ENCODE assay signal across 8 cellular contexts in the genomic region with DNA sequence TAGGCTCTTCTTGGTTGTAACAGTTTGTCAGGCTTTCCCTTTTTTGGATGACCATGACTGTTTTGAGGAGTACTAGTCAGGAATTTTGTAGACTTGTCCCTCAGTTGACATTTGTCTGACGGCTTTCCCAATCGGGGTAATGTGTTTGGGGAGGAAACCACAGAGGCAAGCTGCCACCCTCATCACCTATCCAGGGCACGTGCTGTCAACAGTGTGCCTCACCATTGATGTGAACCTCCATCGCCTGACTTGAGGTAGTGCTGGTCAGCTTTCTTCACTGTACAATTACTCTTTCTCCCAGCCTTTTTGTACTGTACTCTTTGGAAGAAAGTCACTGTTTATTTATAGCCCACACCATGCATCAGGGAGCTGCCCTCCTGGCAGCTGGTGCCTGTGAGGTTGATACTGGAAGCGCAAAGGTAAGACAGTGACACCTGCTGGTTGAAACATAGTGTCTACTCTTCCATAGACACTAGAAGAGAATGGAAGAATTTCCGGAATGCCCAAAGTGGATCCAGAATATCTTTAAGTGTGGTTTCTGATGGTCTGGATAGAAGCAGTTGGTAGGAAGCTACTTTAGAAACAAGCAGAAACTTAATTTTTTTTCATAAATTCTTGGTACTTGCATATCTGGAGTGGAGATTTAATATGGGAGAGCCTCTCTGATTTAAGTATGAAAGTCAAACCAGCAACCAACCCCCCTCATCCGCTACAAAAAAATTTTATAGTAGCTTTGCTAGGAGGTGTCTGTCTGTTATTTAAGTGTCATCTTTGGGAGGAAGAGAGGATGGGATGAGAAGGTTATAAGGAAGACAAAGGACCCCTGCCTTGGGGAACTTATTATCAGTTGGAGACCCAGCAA.
DNase-seq lines count a peak whose midpoint lies in the region; ATAC-seq and TF ChIP-seq lines count a peak whose summit lies in the region.

No MANE protein-coding gene starts in this region.

- H3K27me3 Mint-ChIP-seq in chondrocyte (ENCODE audit: low read depth): no peaks in the 10 kb centered on the region

- H3K36me3 ChIP-seq in right lobe of liver: no peaks in the 10 kb centered on the region

- TF ChIP-seq CTCF in GM12873 (IDR thresholded peaks at IDR 0.05; ENCODE audit: insufficient read depth, low read depth, low read length, missing control alignments): peak; percentile 81
- peak; percentile 84 for TF ChIP-seq CTCF in chondrocyte (IDR thresholded peaks at IDR 0.05)
- TF ChIP-seq CTCF in right lobe of liver (IDR thresholded peaks at IDR 0.05): peak; percentile 66 to 76 (median 74)

- no peak for TF ChIP-seq POLR2A in right lobe of liver (IDR thresholded peaks at IDR 0.05)

- H3K27me3 ChIP-seq in right lobe of liver: no peaks in the 10 kb centered on the region

- no peak overlapping the region for H3K27ac ChIP-seq in right lobe of liver

- WGBS in right lobe of liver (ENCODE audit: insufficient coverage, low coverage, low lambda C conversion rate, missing lambda C conversion rate): 44% methylated on average over 7 of the region's 7 CpGs

- H3K9me3 ChIP-seq in right lobe of liver: no peaks in the 10 kb centered on the region

- ATAC-seq in HG03565 (IDR thresholded peaks at IDR 0.05; ENCODE audit: unreplicated experiment) (peak; percentile 80), right lobe of liver (peak; percentile 92 to 96 (median 93))
- ATAC-seq in stimulated activated effector memory CD8-positive, alpha-beta T cell treated with anti-CD3 and anti-CD28 coated beads, Interleukin-12 subunit alpha, Interleukin-12 subunit beta, amount 100 ng/mL, for 72 hours: no peak

- DNase-seq in AG08395 (ENCODE audit: low spot score) (peak; percentile 66), NCI-H774 (lab: John Stamatoyannopoulos, UW) (peak; percentile 70), chondrocyte (ENCODE audit: low spot score) (no peak), right lobe of liver (no peak), ureter (ENCODE audit: low spot score) (no peak)
- DNase-seq in stimulated activated effector memory CD8-positive, alpha-beta T cell treated with anti-CD3 and anti-CD28 coated beads, Interleukin-12 subunit alpha, Interleukin-12 subunit beta, amount 100 ng/mL, for 72 hours (ENCODE audit: low spot score in 2 of 2): no peak

- H3K4me1 Mint-ChIP-seq in chondrocyte (ENCODE audit: low read depth): peaks cover 37% of the 10 kb centered on the region
- peaks cover 6% of the 10 kb centered on the region for H3K4me1 Mint-ChIP-seq in stimulated activated effector memory CD8-positive, alpha-beta T cell treated with anti-CD3 and anti-CD28 coated beads, Interleukin-12 subunit alpha, Interleukin-12 subunit beta, amount 100 ng/mL, for 72 hours

- H3K4me3 ChIP-seq in right lobe of liver: no peak overlapping the region

- intact Hi-C loops in right lobe of liver (cut with DNase I): no loop called here

- H3K27ac Mint-ChIP-seq in chondrocyte (ENCODE audit: unreplicated experiment): peak overlapping the region; percentile 86
- H3K27ac Mint-ChIP-seq in stimulated activated effector memory CD8-positive, alpha-beta T cell treated with anti-CD3 and anti-CD28 coated beads, Interleukin-12 subunit alpha, Interleukin-12 subunit beta, amount 100 ng/mL, for 72 hours: no peak overlapping the region

- no peak overlapping the region for H3K4me3 Mint-ChIP-seq in chondrocyte (ENCODE audit: unreplicated experiment)
- no peak overlapping the region for H3K4me3 Mint-ChIP-seq in stimulated activated effector memory CD8-positive, alpha-beta T cell treated with anti-CD3 and anti-CD28 coated beads, Interleukin-12 subunit alpha, Interleukin-12 subunit beta, amount 100 ng/mL, for 72 hours

- H3K4me1 ChIP-seq in right lobe of liver: peaks cover 0 to 10% (median 0%) of the 10 kb centered on the region in 4 donors

- no peaks in the 10 kb centered on the region for H3K9me3 Mint-ChIP-seq in chondrocyte (ENCODE audit: low read depth)
- H3K9me3 Mint-ChIP-seq in stimulated activated effector memory CD8-positive, alpha-beta T cell treated with anti-CD3 and anti-CD28 coated beads, Interleukin-12 subunit alpha, Interleukin-12 subunit beta, amount 100 ng/mL, for 72 hours: no peaks in the 10 kb centered on the region

- H3K36me3 Mint-ChIP-seq in chondrocyte (ENCODE audit: low read depth): peaks cover 12% of the 10 kb centered on the region
- H3K36me3 Mint-ChIP-seq in stimulated activated effector memory CD8-positive, alpha-beta T cell treated with anti-CD3 and anti-CD28 coated beads, Interleukin-12 subunit alpha, Interleukin-12 subunit beta, amount 100 ng/mL, for 72 hours: peaks cover 30% of the 10 kb centered on the region

Comparison
In these comparisons a context has a peak if more than half of its experiments do, and no peak if none do; other contexts are left out.
1. DNase-seq: peak in AG08395 (single experiment) and NCI-H774 (single experiment); none in chondrocyte (single experiment), right lobe of liver (0 of 3), ureter (single experiment) and stimulated activated effector memory CD8-positive, alpha-beta T cell treated with anti-CD3 and anti-CD28 coated beads, Interleukin-12 subunit alpha, Interleukin-12 subunit beta, amount 100 ng/mL, for 72 hours (0 of 2).
2. Peak in every context shown above with its lines, with median percentiles within 50 percentile points of each other: CTCF ChIP-seq.